17 cellular contexts compared by ENCODE assay signal in genomic region chr9:33310748-33311147, GRCh38. TPM values are rescaled to one million over a fixed set of nuclear protein-coding genes. Genes with fewer than 3 reads are reported as not detected.
DNase-seq lines count a peak whose midpoint lies in the region; ATAC-seq and TF ChIP-seq lines count a peak whose summit lies in the region.
"Had no signal": no experiment of that assay in that cellular context is flagged by ENCODE, and none has a peak within 500 bp of the region (broad histone marks: within the 10 kb centered on the region; RNA-seq: fewer than 3 reads in every experiment).

No MANE protein-coding gene starts in this region.

- no peaks in the 10 kb centered on the region for H3K9me3 ChIP-seq in gastroesophageal sphincter
- H3K9me3 ChIP-seq: MG63 had no signal

- no peak overlapping the region for H3K4me3 Mint-ChIP-seq in activated naive CD8-positive, alpha-beta T cell treated with anti-CD3 and anti-CD28 coated beads, Interleukin-2, amount 50 U/mL, for 24 hours
- peak overlapping the region; percentile 0 for H3K4me3 Mint-ChIP-seq in stimulated activated effector memory CD8-positive, alpha-beta T cell treated with anti-CD3 and anti-CD28 coated beads, Interleukin-12 subunit alpha, Interleukin-12 subunit beta, amount 100 ng/mL, for 72 hours
- H3K4me3 Mint-ChIP-seq: CD4-positive, CD25-positive, alpha-beta regulatory T cell had no signal

- H3K4me1 Mint-ChIP-seq in activated naive CD8-positive, alpha-beta T cell treated with anti-CD3 and anti-CD28 coated beads, Interleukin-2, amount 50 U/mL, for 24 hours: peaks cover 26% of the 10 kb centered on the region
- H3K4me1 Mint-ChIP-seq in stimulated activated effector memory CD8-positive, alpha-beta T cell treated with anti-CD3 and anti-CD28 coated beads, Interleukin-12 subunit alpha, Interleukin-12 subunit beta, amount 100 ng/mL, for 72 hours: peaks cover 15% of the 10 kb centered on the region

- TF ChIP-seq POLR2A in gastroesophageal sphincter (IDR thresholded peaks at IDR 0.05): no peak

- H3K27ac Mint-ChIP-seq in activated naive CD4-positive, alpha-beta T cell treated with anti-CD3 and anti-CD28 coated beads, Interleukin-2, amount 50 U/mL, for 72 hours: peak overlapping the region; percentile 58 to 90
- peak overlapping the region; percentile 49 for H3K27ac Mint-ChIP-seq in activated naive CD8-positive, alpha-beta T cell treated with anti-CD3 and anti-CD28 coated beads, Interleukin-2, amount 50 U/mL, for 24 hours
- peak overlapping the region; percentile 5 for H3K27ac Mint-ChIP-seq in stimulated activated effector memory CD8-positive, alpha-beta T cell treated with anti-CD3 and anti-CD28 coated beads, Interleukin-12 subunit alpha, Interleukin-12 subunit beta, amount 100 ng/mL, for 72 hours

- peaks cover 13 to 99% of the 10 kb centered on the region in 2 donors for H3K36me3 ChIP-seq in gastroesophageal sphincter

- H3K27me3 Mint-ChIP-seq in activated naive CD8-positive, alpha-beta T cell treated with anti-CD3 and anti-CD28 coated beads, Interleukin-2, amount 50 U/mL, for 24 hours: no peaks in the 10 kb centered on the region
- H3K27me3 Mint-ChIP-seq: CD4-positive, CD25-positive, alpha-beta regulatory T cell had no signal

- no peaks in the 10 kb centered on the region for H3K27me3 ChIP-seq in gastroesophageal sphincter
- H3K27me3 ChIP-seq: MG63 had no signal

- DNase-seq in activated naive CD4-positive, alpha-beta T cell treated with anti-CD3 and anti-CD28 coated beads, Interleukin-2, amount 50 U/mL, for 72 hours (ENCODE audit: low spot score in 2 of 2): no peak
- DNase-seq in activated naive CD4-positive, alpha-beta T cell treated with Interleukin-2 at 50 U/mL for 16 hours: no peak
- no peak for DNase-seq in activated naive CD8-positive, alpha-beta T cell treated with anti-CD3 and anti-CD28 coated beads, Interleukin-2, amount 50 U/mL, for 24 hours
- no peak for DNase-seq in stimulated activated effector memory CD8-positive, alpha-beta T cell treated with anti-CD3 and anti-CD28 coated beads, Interleukin-12 subunit alpha, Interleukin-12 subunit beta, amount 100 ng/mL, for 72 hours (ENCODE audit: low spot score in 2 of 2)
- DNase-seq in cardiac septum (ENCODE audit: low spot score): no peak
- DNase-seq: CD4-positive, CD25-positive, alpha-beta regulatory T cell; EL; GF-D8; MG63; NCI-H1417; NCI-H187; NCI-H446; NCI-H526; PC-3; Right ventricle myocardium superior had no signal

- TF ChIP-seq EP300 in gastroesophageal sphincter (IDR thresholded peaks at IDR 0.05): no peak

- peaks cover 40 to 45% of the 10 kb centered on the region in 2 donors for H3K36me3 Mint-ChIP-seq in activated naive CD4-positive, alpha-beta T cell treated with anti-CD3 and anti-CD28 coated beads, Interleukin-2, amount 50 U/mL, for 72 hours
- H3K36me3 Mint-ChIP-seq in activated naive CD8-positive, alpha-beta T cell treated with anti-CD3 and anti-CD28 coated beads, Interleukin-2, amount 50 U/mL, for 24 hours (ENCODE audit: low read depth): peaks cover 72% of the 10 kb centered on the region
- no peaks in the 10 kb centered on the region for H3K36me3 Mint-ChIP-seq in stimulated activated effector memory CD8-positive, alpha-beta T cell treated with anti-CD3 and anti-CD28 coated beads, Interleukin-12 subunit alpha, Interleukin-12 subunit beta, amount 100 ng/mL, for 72 hours

- no peak overlapping the region for H3K4me3 ChIP-seq in gastroesophageal sphincter
- H3K4me3 ChIP-seq: MG63 had no signal

- no peak for ATAC-seq in activated naive CD4-positive, alpha-beta T cell treated with anti-CD3 and anti-CD28 coated beads, Interleukin-2, amount 50 U/mL, for 72 hours
- no peak for ATAC-seq in activated naive CD8-positive, alpha-beta T cell treated with anti-CD3 and anti-CD28 coated beads, Interleukin-2, amount 50 U/mL, for 24 hours
- ATAC-seq in stimulated activated effector memory CD8-positive, alpha-beta T cell treated with anti-CD3 and anti-CD28 coated beads, Interleukin-12 subunit alpha, Interleukin-12 subunit beta, amount 100 ng/mL, for 72 hours: no peak
- no peak for ATAC-seq in gastroesophageal sphincter
- ATAC-seq: PC-3 had no signal

- WGBS in gastroesophageal sphincter (ENCODE audit: low coverage in 1 of 2), 2 donors: 55 to 58% methylated on average over 2 of the region's 2 CpGs

- TF ChIP-seq CTCF in VCaP (conservative IDR thresholded peaks at IDR 0.05) (no peak), gastroesophageal sphincter (IDR thresholded peaks at IDR 0.05) (no peak)

- H3K9me3 Mint-ChIP-seq in activated naive CD4-positive, alpha-beta T cell treated with anti-CD3 and anti-CD28 coated beads, Interleukin-2, amount 50 U/mL, for 72 hours: no peaks in the 10 kb centered on the region
- no peaks in the 10 kb centered on the region for H3K9me3 Mint-ChIP-seq in activated naive CD8-positive, alpha-beta T cell treated with anti-CD3 and anti-CD28 coated beads, Interleukin-2, amount 50 U/mL, for 24 hours
- no peaks in the 10 kb centered on the region for H3K9me3 Mint-ChIP-seq in stimulated activated effector memory CD8-positive, alpha-beta T cell treated with anti-CD3 and anti-CD28 coated beads, Interleukin-12 subunit alpha, Interleukin-12 subunit beta, amount 100 ng/mL, for 72 hours
- H3K9me3 Mint-ChIP-seq: CD4-positive, CD25-positive, alpha-beta regulatory T cell had no signal

- peak overlapping the region; percentile 15; the same call in 1 of the 2 replicates for H3K27ac ChIP-seq in VCaP
- H3K27ac ChIP-seq in gastroesophageal sphincter: peak overlapping the region in 1 of 4 donors; percentile 5

- H3K4me1 ChIP-seq in gastroesophageal sphincter: peaks cover 0 to 20% (median 0%) of the 10 kb centered on the region in 3 donors

- intact Hi-C loops in cardiac septum (cut with DNase I): no loop called here

RNA-seq across cellular contexts. Expression of gene NFX1, which starts 20.4 kb away (rescaled TPM):
- total RNA-seq in activated naive CD4-positive, alpha-beta T cell treated with anti-CD3 and anti-CD28 coated beads, Interleukin-2, amount 50 U/mL, for 72 hours: 10 to 100 TPM; 38.4 to 43.7 TPM
- total RNA-seq in gastroesophageal sphincter (10 to 100 TPM; 31.7 to 53.9 (median 42.3) TPM), cardiac septum (38.0 TPM)

RNA-seq across cellular contexts. Expression of gene CHMP5, which starts 45.9 kb away (rescaled TPM):
- 100 to 1,000 TPM; 115 to 123 TPM for total RNA-seq in activated naive CD4-positive, alpha-beta T cell treated with anti-CD3 and anti-CD28 coated beads, Interleukin-2, amount 50 U/mL, for 72 hours
- total RNA-seq in gastroesophageal sphincter (10 to 100 TPM; 45.6 to 89.0 (median 59.3) TPM), cardiac septum (53.8 TPM)

RNA-seq across cellular contexts. Expression of gene BAG1, which starts 46.2 kb away (rescaled TPM):
- total RNA-seq in activated naive CD4-positive, alpha-beta T cell treated with anti-CD3 and anti-CD28 coated beads, Interleukin-2, amount 50 U/mL, for 72 hours: 10 to 100 TPM; 35.4 to 82.9 TPM
- total RNA-seq in gastroesophageal sphincter (100 to 1,000 TPM; 128 to 165 (median 139) TPM), cardiac septum (150 TPM)

Comparison
In these comparisons a context has a peak if more than half of its experiments do, and no peak if none do; other contexts are left out.
1. H3K27ac Mint-ChIP-seq: peak in every context shown above with its lines; median percentile 74 in activated naive CD4-positive, alpha-beta T cell treated with anti-CD3 and anti-CD28 coated beads, Interleukin-2, amount 50 U/mL, for 72 hours; 49 in activated naive CD8-positive, alpha-beta T cell treated with anti-CD3 and anti-CD28 coated beads, Interleukin-2, amount 50 U/mL, for 24 hours; 5 in stimulated activated effector memory CD8-positive, alpha-beta T cell treated with anti-CD3 and anti-CD28 coated beads, Interleukin-12 subunit alpha, Interleukin-12 subunit beta, amount 100 ng/mL, for 72 hours.